ENCODE assay signal across 1 cellular context in genomic region chr12:6434205-6435180, GRCh38.
TF ChIP-seq lines count a peak whose summit lies in the region.

No MANE protein-coding gene starts in this region.

TF ChIP-seq in H1, 55 proteins besides CTCF, POLR2A, EP300 and RAD21:
- no peak for TF ChIP-seq SP1 (IDR thresholded peaks at IDR 0.05; ENCODE audit: low read depth, low read length)
